ENCODE assay signal across 27 cellular contexts in the genomic region with DNA sequence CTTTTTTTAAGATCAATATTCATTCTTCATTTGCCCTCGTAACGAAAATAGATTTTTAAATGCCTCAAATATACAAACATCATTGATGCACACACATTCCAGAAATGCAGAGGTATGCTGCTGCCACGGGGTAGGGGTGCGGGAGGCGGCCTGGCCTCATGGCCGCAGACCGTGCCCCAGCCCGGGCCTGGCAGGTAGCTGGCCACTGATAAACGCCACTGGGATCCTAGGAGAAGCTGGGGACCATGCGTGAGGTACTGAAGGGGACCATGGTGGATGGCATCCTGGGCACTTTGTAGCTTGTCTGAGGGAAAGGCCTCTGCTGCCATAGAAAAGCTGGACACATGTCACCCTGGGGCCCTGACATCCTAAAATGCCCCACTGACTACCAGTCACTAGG. TPM values are rescaled to one million over a fixed set of nuclear protein-coding genes. Genes with fewer than 3 reads are reported as not detected.
"Had no signal": no experiment of that assay in that cellular context is flagged by ENCODE, and none has a peak within 500 bp of the region (broad histone marks: within the 10 kb centered on the region; RNA-seq: fewer than 3 reads in every experiment).

No MANE protein-coding gene starts in this region.

- H3K4me1 ChIP-seq: lower lobe of right lung, neural progenitor cell, right lobe of liver, testis, upper lobe of left lung had no signal

- ATAC-seq: activated T-cell treated with anti-CD3 and anti-CD28 coated beads, Interleukin-2, amount 50 U/mL, for 4 hours; effector memory CD8-positive, alpha-beta T cell; lower lobe of right lung; right lobe of liver had no signal

- H2AFZ ChIP-seq: neural progenitor cell had no signal

- H3K9ac ChIP-seq: neural progenitor cell had no signal

- H3K4me3 Mint-ChIP-seq: activated naive CD4-positive, alpha-beta T cell treated with anti-CD3 and anti-CD28 coated beads, Interleukin-2, amount 50 U/mL, for 24 hours; activated T-cell treated with anti-CD3 and anti-CD28 coated beads, Interleukin-2, amount 50 U/mL, for 4 hours; effector memory CD8-positive, alpha-beta T cell; mesothelial cell of epicardium; neural progenitor cell had no signal

- H3K4me2 ChIP-seq: neural progenitor cell, smooth muscle cell had no signal

- H3K9me3 Mint-ChIP-seq: activated naive CD4-positive, alpha-beta T cell treated with anti-CD3 and anti-CD28 coated beads, Interleukin-2, amount 50 U/mL, for 24 hours; activated T-cell treated with anti-CD3 and anti-CD28 coated beads, Interleukin-2, amount 50 U/mL, for 4 hours; effector memory CD8-positive, alpha-beta T cell; neural progenitor cell had no signal

- H3K27ac Mint-ChIP-seq: mesothelial cell of epicardium, neural progenitor cell had no signal

- H3K4me1 Mint-ChIP-seq: mesothelial cell of epicardium, neural progenitor cell had no signal

- H3K27me3 ChIP-seq: cardiac muscle cell, neural progenitor cell, right lobe of liver, testis, upper lobe of left lung had no signal

- H3K9me3 ChIP-seq: lower lobe of right lung, right lobe of liver, testis, upper lobe of left lung had no signal

- H3K27me3 Mint-ChIP-seq: activated naive CD4-positive, alpha-beta T cell treated with anti-CD3 and anti-CD28 coated beads, Interleukin-2, amount 50 U/mL, for 24 hours; effector memory CD8-positive, alpha-beta T cell had no signal

- H3K27ac ChIP-seq: cardiac muscle cell, lower lobe of right lung, neural progenitor cell, right lobe of liver, testis, upper lobe of left lung, VCaP had no signal

- H3K36me3 ChIP-seq: neural progenitor cell had no signal

- H3K4me3 ChIP-seq: cardiac muscle cell, lower lobe of right lung, neural progenitor cell, right lobe of liver, smooth muscle cell, testis, upper lobe of left lung had no signal

- DNase-seq: activated CD4-positive, alpha-beta T cell treated with anti-CD3 and anti-CD28 coated beads, Interleukin-2, amount 50 U/mL, for 4 hours; activated CD4-positive, CD25-positive, alpha-beta regulatory T cell treated with anti-CD3 and anti-CD28 coated beads, Interleukin-2, amount 50 U/mL, for 72 hours; activated effector memory CD4-positive, alpha-beta T cell treated with Interleukin-2 at 50 U/mL for 16 hours; activated T-cell treated with anti-CD3 and anti-CD28 coated beads, Interleukin-2, amount 50 U/mL, for 4 hours; amniotic stem cell; effector memory CD8-positive, alpha-beta T cell; foreskin melanocyte; glutamatergic neuron; hippocampal formation; islet precursor cell; lower lobe of right lung; right lobe of liver; stimulated activated CD4-positive, alpha-beta T cell treated with anti-CD3 and anti-CD28 coated beads, Interleukin-4, amount 100 ng/mL, for 1 hour; testis had no signal

RNA-seq across cellular contexts. Expression of gene ORM2, which starts 6.5 kb away (rescaled TPM):
- total RNA-seq: cardiac muscle cell; dermis microvascular lymphatic vessel endothelial cell; epithelial cell of proximal tubule; fibroblast of lung; mesothelial cell of epicardium; osteocyte; pulmonary artery endothelial cell; smooth muscle cell; T-helper 1 cell treated with Interleukin-12 subunit alpha and Interleukin-12 subunit beta and Interleukin-4 antibody, amounts not matched to agents 30 ng/mL and 1 ng/mL, for 36 hours had no signal
- polyA plus RNA-seq: cardiac muscle cell, fibroblast of lung, smooth muscle cell had no signal

RNA-seq across cellular contexts. Expression of gene ORM1, which starts 13.3 kb away (rescaled TPM):
- total RNA-seq: cardiac muscle cell; dermis microvascular lymphatic vessel endothelial cell; epithelial cell of proximal tubule; fibroblast of lung; mesothelial cell of epicardium; osteocyte; pulmonary artery endothelial cell; smooth muscle cell; T-helper 1 cell treated with Interleukin-12 subunit alpha and Interleukin-12 subunit beta and Interleukin-4 antibody, amounts not matched to agents 30 ng/mL and 1 ng/mL, for 36 hours; testis had no signal
- polyA plus RNA-seq: fibroblast of lung had no signal
